In genomic region chr13:71867101-71867814, GRCh38 we compare ENCODE assay signal across 1 cellular context.
TF ChIP-seq lines count a peak whose summit lies in the region.

Gene DACH1, minus strand, starts transcription at chr13:71867204.

TF ChIP-seq in K562, 482 proteins besides CTCF, POLR2A, EP300 and RAD21 (continued from another document):
- TF ChIP-seq TRIM25 (IDR thresholded peaks at IDR 0.05; ENCODE audit: borderline replicate concordance) (no peak), KAT2B (IDR thresholded peaks at IDR 0.05; ENCODE audit: low read depth, low read length) (no peak), ZNF354B (CRISPR knock-in tag; IDR thresholded peaks at IDR 0.05) (no peak), PCBP1 (IDR thresholded peaks at IDR 0.05; ENCODE audit: low read depth, low read length, poor library complexity, severe bottlenecking) (no peak), NUFIP1 (IDR thresholded peaks at IDR 0.05; ENCODE audit: partially characterized antibody) (no peak), ADNP (tag; IDR thresholded peaks at IDR 0.05) (no peak), ZNF431 (CRISPR knock-in tag; IDR thresholded peaks at IDR 0.05) (no peak), CBX1 (IDR thresholded peaks at IDR 0.05; ENCODE audit: low read depth) (no peak)
- TF ChIP-seq, protein P1, sequence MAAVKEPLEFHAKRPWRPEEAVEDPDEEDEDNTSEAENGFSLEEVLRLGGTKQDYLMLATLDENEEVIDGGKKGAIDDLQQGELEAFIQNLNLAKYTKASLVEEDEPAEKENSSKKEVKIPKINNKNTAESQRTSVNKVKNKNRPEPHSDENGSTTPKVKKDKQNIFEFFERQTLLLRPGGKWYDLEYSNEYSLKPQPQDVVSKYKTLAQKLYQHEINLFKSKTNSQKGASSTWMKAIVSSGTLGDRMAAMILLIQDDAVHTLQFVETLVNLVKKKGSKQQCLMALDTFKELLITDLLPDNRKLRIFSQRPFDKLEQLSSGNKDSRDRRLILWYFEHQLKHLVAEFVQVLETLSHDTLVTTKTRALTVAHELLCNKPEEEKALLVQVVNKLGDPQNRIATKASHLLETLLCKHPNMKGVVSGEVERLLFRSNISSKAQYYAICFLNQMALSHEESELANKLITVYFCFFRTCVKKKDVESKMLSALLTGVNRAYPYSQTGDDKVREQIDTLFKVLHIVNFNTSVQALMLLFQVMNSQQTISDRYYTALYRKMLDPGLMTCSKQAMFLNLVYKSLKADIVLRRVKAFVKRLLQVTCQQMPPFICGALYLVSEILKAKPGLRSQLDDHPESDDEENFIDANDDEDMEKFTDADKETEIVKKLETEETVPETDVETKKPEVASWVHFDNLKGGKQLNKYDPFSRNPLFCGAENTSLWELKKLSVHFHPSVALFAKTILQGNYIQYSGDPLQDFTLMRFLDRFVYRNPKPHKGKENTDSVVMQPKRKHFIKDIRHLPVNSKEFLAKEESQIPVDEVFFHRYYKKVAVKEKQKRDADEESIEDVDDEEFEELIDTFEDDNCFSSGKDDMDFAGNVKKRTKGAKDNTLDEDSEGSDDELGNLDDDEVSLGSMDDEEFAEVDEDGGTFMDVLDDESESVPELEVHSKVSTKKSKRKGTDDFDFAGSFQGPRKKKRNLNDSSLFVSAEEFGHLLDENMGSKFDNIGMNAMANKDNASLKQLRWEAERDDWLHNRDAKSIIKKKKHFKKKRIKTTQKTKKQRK (IDR thresholded peaks at IDR 0.05; ENCODE audit: borderline replicate concordance, low read depth, low read length): no peak
- TF ChIP-seq, protein P2, sequence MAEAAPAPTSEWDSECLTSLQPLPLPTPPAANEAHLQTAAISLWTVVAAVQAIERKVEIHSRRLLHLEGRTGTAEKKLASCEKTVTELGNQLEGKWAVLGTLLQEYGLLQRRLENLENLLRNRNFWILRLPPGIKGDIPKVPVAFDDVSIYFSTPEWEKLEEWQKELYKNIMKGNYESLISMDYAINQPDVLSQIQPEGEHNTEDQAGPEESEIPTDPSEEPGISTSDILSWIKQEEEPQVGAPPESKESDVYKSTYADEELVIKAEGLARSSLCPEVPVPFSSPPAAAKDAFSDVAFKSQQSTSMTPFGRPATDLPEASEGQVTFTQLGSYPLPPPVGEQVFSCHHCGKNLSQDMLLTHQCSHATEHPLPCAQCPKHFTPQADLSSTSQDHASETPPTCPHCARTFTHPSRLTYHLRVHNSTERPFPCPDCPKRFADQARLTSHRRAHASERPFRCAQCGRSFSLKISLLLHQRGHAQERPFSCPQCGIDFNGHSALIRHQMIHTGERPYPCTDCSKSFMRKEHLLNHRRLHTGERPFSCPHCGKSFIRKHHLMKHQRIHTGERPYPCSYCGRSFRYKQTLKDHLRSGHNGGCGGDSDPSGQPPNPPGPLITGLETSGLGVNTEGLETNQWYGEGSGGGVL (CRISPR knock-in tag; IDR thresholded peaks at IDR 0.05): no peak
